ENCODE assay signal across 20 cellular contexts in genomic region chr19:30221176-30221575, GRCh38.
"Had no signal": no experiment of that assay in that cellular context is flagged by ENCODE, and none has a peak within 500 bp of the region (broad histone marks: within the 10 kb centered on the region; RNA-seq: fewer than 3 reads in every experiment).

No MANE protein-coding gene starts in this region.

- H3K4me3 ChIP-seq: MG63, SJSA1, SK-N-MC had no signal

- H3K36me3 ChIP-seq: MG63, SJSA1 had no signal

- DNase-seq: KBM-7, MG63, NCI-H1092, NCI-H1105 treated with DMSO at 0.1 percent for 48 hours, NCI-H1417 treated with DMSO at 0.1 percent for 48 hours, NCI-H146, NCI-H1694 treated with DMSO at 0.1 percent for 48 hours, NCI-H1930, NCI-H2081, NCI-H2107, NCI-H2227 treated with DMSO at 0.1 percent for 48 hours, NCI-H524, NCI-H69, NCI-H774, Right ventricle myocardium superior, RPMI8226, SIG-M5 had no signal

- H3K27ac ChIP-seq: SJSA1, SK-N-MC had no signal

- FAIRE-seq: RCC 7860 had no signal

- H3K9me3 ChIP-seq: MG63, SJSA1 had no signal
